ENCODE assay signal across 29 cellular contexts in genomic region chr12:40138526-40138925, GRCh38.
"Had no signal": no experiment of that assay in that cellular context is flagged by ENCODE, and none has a peak within 500 bp of the region (broad histone marks: within the 10 kb centered on the region; RNA-seq: fewer than 3 reads in every experiment).

No MANE protein-coding gene starts in this region.

- H3K4me1 ChIP-seq: left ventricle myocardium inferior, right lobe of liver, suprapubic skin, transverse colon, upper lobe of right lung, uterus had no signal

- H3K9me3 ChIP-seq: heart right ventricle, left ventricle myocardium inferior, mucosa of descending colon, right lobe of liver, suprapubic skin, transverse colon, upper lobe of right lung, uterus had no signal

- H3K9ac ChIP-seq: parathyroid adenoma had no signal

- DNase-seq: cortex of kidney; dorsolateral prefrontal cortex; effector CD4-positive, alpha-beta T cell; foreskin melanocyte; glutamatergic neuron; heart right ventricle; hippocampal formation; left cardiac atrium; left ventricle myocardium inferior; mesenchymal stem cell; mucosa of descending colon; naive B cell; right lobe of liver; small intestine; stimulated activated CD4-positive, alpha-beta T cell treated with anti-CD3 and anti-CD28 coated beads, Interleukin-15, amount 100 ng/mL, for 24 hours; stimulated activated CD4-positive, alpha-beta T cell treated with anti-CD3 and anti-CD28 coated beads, Interleukin-2, amount 100 ng/mL, for 48 hours; stimulated activated naive CD4-positive, alpha-beta T cell; stimulated activated naive CD8-positive, alpha-beta T cell treated with anti-CD3 and anti-CD28 coated beads, Interleukin-15, amount 100 ng/mL, for 72 hours; transverse colon; upper lobe of right lung; uterus had no signal

- H3K4me3 Mint-ChIP-seq: mesothelial cell of epicardium; naive B cell; natural killer cell treated with Interleukin-12 subunit alpha and Interleukin-12 subunit beta and Interleukin-15 and Interleukin-18, amount 100 ng/mL, for 72 hours; neural crest cell; stimulated activated naive CD8-positive, alpha-beta T cell treated with anti-CD3 and anti-CD28 coated beads, Interleukin-15, amount 100 ng/mL, for 72 hours had no signal

- H3K36me3 Mint-ChIP-seq: mesothelial cell of epicardium; naive B cell; natural killer cell treated with Interleukin-12 subunit alpha and Interleukin-12 subunit beta and Interleukin-15 and Interleukin-18, amount 100 ng/mL, for 72 hours had no signal

- ATAC-seq: esophagus mucosa; heart right ventricle; left cardiac atrium; mucosa of descending colon; natural killer cell treated with Interleukin-12 subunit alpha and Interleukin-12 subunit beta and Interleukin-15 and Interleukin-18, amount 100 ng/mL, for 72 hours; right lobe of liver; stimulated activated naive CD8-positive, alpha-beta T cell treated with anti-CD3 and anti-CD28 coated beads, Interleukin-15, amount 100 ng/mL, for 72 hours; upper lobe of right lung had no signal

- H3K36me3 ChIP-seq: heart right ventricle, left ventricle myocardium inferior, right lobe of liver, suprapubic skin, transverse colon, uterus had no signal

- H3K27ac ChIP-seq: dorsolateral prefrontal cortex, heart right ventricle, left ventricle myocardium inferior, parathyroid adenoma, right lobe of liver, suprapubic skin, transverse colon, upper lobe of right lung, uterus had no signal

- H3K27ac Mint-ChIP-seq: mesothelial cell of epicardium; natural killer cell treated with Interleukin-12 subunit alpha and Interleukin-12 subunit beta and Interleukin-15 and Interleukin-18, amount 100 ng/mL, for 72 hours; progenitor cell of endocrine pancreas had no signal

- H3K27me3 ChIP-seq: dorsolateral prefrontal cortex, heart right ventricle, right lobe of liver, suprapubic skin, transverse colon, upper lobe of right lung, uterus had no signal

- H3K4me3 ChIP-seq: dorsolateral prefrontal cortex, heart right ventricle, left ventricle myocardium inferior, lung, mucosa of descending colon, right lobe of liver, suprapubic skin, transverse colon, upper lobe of right lung, uterus had no signal

- H3K9me3 Mint-ChIP-seq: mesothelial cell of epicardium; naive B cell; natural killer cell treated with Interleukin-12 subunit alpha and Interleukin-12 subunit beta and Interleukin-15 and Interleukin-18, amount 100 ng/mL, for 72 hours; neural crest cell; stimulated activated naive CD8-positive, alpha-beta T cell treated with anti-CD3 and anti-CD28 coated beads, Interleukin-15, amount 100 ng/mL, for 72 hours had no signal

- H3K27me3 Mint-ChIP-seq: naive B cell, progenitor cell of endocrine pancreas had no signal

- H3K79me2 ChIP-seq: parathyroid adenoma had no signal
